ENCODE assay signal across 9 cellular contexts in genomic region chr2:47309952-47310800, GRCh38. TPM values are rescaled to one million over a fixed set of nuclear protein-coding genes. Genes with fewer than 3 reads are reported as not detected.
DNase-seq lines count a peak whose midpoint lies in the region; ATAC-seq and TF ChIP-seq lines count a peak whose summit lies in the region.
"Had no signal": no experiment of that assay in that cellular context is flagged by ENCODE, and none has a peak within 500 bp of the region (broad histone marks: within the 10 kb centered on the region; RNA-seq: fewer than 3 reads in every experiment).

No MANE protein-coding gene starts in this region.

- H3K4me1 ChIP-seq in right cardiac atrium (ENCODE audit: control insufficient read depth, insufficient read depth, low read length) (peaks cover 16% of the 10 kb centered on the region), suprapubic skin (peaks cover 40% of the 10 kb centered on the region)

- H3K4me3 Mint-ChIP-seq in immature natural killer cell: no peak overlapping the region
- H3K4me3 Mint-ChIP-seq: activated naive CD8-positive, alpha-beta T cell had no signal

- H3K36me3 Mint-ChIP-seq in immature natural killer cell: no peaks in the 10 kb centered on the region
- H3K36me3 Mint-ChIP-seq: activated naive CD8-positive, alpha-beta T cell had no signal

- H3K4me3 ChIP-seq in right cardiac atrium (ENCODE audit: low read length) (no peak overlapping the region), suprapubic skin (no peak overlapping the region)

- no peaks in the 10 kb centered on the region for H3K27me3 ChIP-seq in right cardiac atrium (ENCODE audit: control insufficient read depth, insufficient read depth)
- H3K27me3 ChIP-seq in suprapubic skin: no peaks in the 10 kb centered on the region

- H3K4me1 Mint-ChIP-seq in immature natural killer cell: peaks cover 0 to 6% of the 10 kb centered on the region in 2 donors

- H3K27ac ChIP-seq in right cardiac atrium (ENCODE audit: low read length) (peak overlapping the region; percentile 86), suprapubic skin (peak overlapping the region; percentile 75)

- no peaks in the 10 kb centered on the region for H3K9me3 Mint-ChIP-seq in immature natural killer cell

- peak; percentile 84 to 85 for DNase-seq in AML-193 (lab: John Stamatoyannopoulos, UW)
- DNase-seq in GM19240 (ENCODE audit: insufficient read length, low spot score): peak; percentile 75
- no peak for DNase-seq in right cardiac atrium
- DNase-seq in suprapubic skin (ENCODE audit: low spot score in 2 of 2): no peak
- no peak for DNase-seq in immature natural killer cell
- no peak for DNase-seq in T-helper 9 cell

- no peak overlapping the region for H3K27ac Mint-ChIP-seq in immature natural killer cell
- H3K27ac Mint-ChIP-seq: activated naive CD8-positive, alpha-beta T cell had no signal

- WGBS in right cardiac atrium: 39% methylated on average over 9 of the region's 9 CpGs
- 55% methylated on average over 9 of the region's 9 CpGs for WGBS in suprapubic skin

- H3K36me3 ChIP-seq in suprapubic skin: no peaks in the 10 kb centered on the region

- TF ChIP-seq POLR2A in Raji (IDR thresholded peaks at IDR 0.05; ENCODE audit: insufficient read depth, low read depth, low read length): peak; percentile 54; the same call in 1 of the 2 replicates
- TF ChIP-seq POLR2A in suprapubic skin (IDR thresholded peaks at IDR 0.05): no peak

- ATAC-seq in HG03159 (IDR thresholded peaks at IDR 0.05; ENCODE audit: unreplicated experiment) (peak; percentile 80), right cardiac atrium (peak; percentile 46 to 56)

- no peak for TF ChIP-seq EP300 in suprapubic skin (IDR thresholded peaks at IDR 0.05)

- TF ChIP-seq CTCF in suprapubic skin (IDR thresholded peaks at IDR 0.05): no peak

- H3K9me3 ChIP-seq in right cardiac atrium (ENCODE audit: control insufficient read depth, low read length): no peaks in the 10 kb centered on the region
- no peaks in the 10 kb centered on the region for H3K9me3 ChIP-seq in suprapubic skin

- intact Hi-C loops in right cardiac atrium (cut with DNase I): loop anchor here in 1 of 4 donors (5.0 kb wide), 1 partner anchor 38 kb away; no protein-coding TSS in a partner anchor

- H3K27me3 Mint-ChIP-seq in immature natural killer cell (ENCODE audit: low read depth in 3 of 3): peaks cover 0 to 6% (median 1%) of the 10 kb centered on the region in 3 donors

RNA-seq across cellular contexts. Expression of gene EPCAM, which starts 58.9 kb away (rescaled TPM):
- total RNA-seq in right cardiac atrium (under 1 TPM in 2 of 4 donors, not detected in 2; 0.35 to 0.75 TPM), suprapubic skin (10 to 100 TPM in 2 of 4 donors, 1 to 10 TPM in 2; 2.5 to 23.3 (median 12.5) TPM)
- polyA plus RNA-seq in right cardiac atrium (0.36 TPM), immature natural killer cell (not detected)

Comparison
In these comparisons a context has a peak if more than half of its experiments do, and no peak if none do; other contexts are left out.
1. DNase-seq: peak in AML-193 (2 of 2) and GM19240 (single experiment); none in right cardiac atrium (0 of 3), suprapubic skin (0 of 2), immature natural killer cell (0 of 3) and T-helper 9 cell (single experiment).